In genomic region chr10:64113375-64113774, GRCh38 we compare ENCODE assay signal across 1 cellular context.
TF ChIP-seq lines count a peak whose summit lies in the region.

No MANE protein-coding gene starts in this region.

TF ChIP-seq in HepG2, 621 proteins besides CTCF, POLR2A, EP300 and RAD21 (continued from another document):
- peak; percentile 87 for TF ChIP-seq CREB1 (IDR thresholded peaks at IDR 0.05)
- no peak for TF ChIP-seq CREB1 (CRISPR knock-in tag; IDR thresholded peaks at IDR 0.05)
- TF ChIP-seq LRRFIP1 (CRISPR knock-in tag; conservative IDR thresholded peaks at IDR 0.05) = no peak
- no peak for TF ChIP-seq RXRB (CRISPR knock-in tag; IDR thresholded peaks at IDR 0.05; ENCODE audit: borderline replicate concordance)
- TF ChIP-seq NFE2L2 (IDR thresholded peaks at IDR 0.05; ENCODE audit: low read length) = peak; percentile 61; the same call in 1 of the 2 replicates
- no peak for TF ChIP-seq TCF12 (IDR thresholded peaks at IDR 0.05)
- no peak for TF ChIP-seq TCF12 (CRISPR knock-in tag; IDR thresholded peaks at IDR 0.05)
- no peak for TF ChIP-seq JUNB (CRISPR knock-in tag; IDR thresholded peaks at IDR 0.05; ENCODE audit: borderline replicate concordance)
- no peak for TF ChIP-seq SP4 (CRISPR knock-in tag; IDR thresholded peaks at IDR 0.05)
TF ChIP-seq in HepG2: peak in this region for 2.
